In the genomic region with DNA sequence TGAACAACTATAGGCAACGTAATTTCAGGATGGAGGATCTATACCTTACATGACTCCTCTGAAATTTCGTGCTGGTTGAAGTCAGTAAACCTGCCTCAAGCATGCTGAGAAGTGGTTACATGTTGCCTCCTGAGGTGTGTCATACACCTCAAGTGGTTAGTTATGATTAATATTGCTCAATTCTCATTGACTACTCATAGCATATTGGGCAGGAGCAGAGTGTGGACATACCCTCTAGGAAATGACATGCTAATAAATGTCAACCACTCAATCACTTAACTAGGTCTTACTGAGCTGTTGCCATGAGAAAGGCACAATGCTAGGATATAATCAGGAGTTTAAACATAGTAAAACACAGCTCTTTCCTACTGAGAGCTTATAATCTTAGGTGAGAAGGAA, we compare ENCODE assay signal across 8 cellular contexts. TPM values are rescaled to one million over a fixed set of nuclear protein-coding genes. Genes with fewer than 3 reads are reported as not detected.
DNase-seq lines count a peak whose midpoint lies in the region; ATAC-seq and TF ChIP-seq lines count a peak whose summit lies in the region.

No MANE protein-coding gene starts in this region.

- POLR2A ChIA-PET in activated CD8-positive, alpha-beta T cell treated with anti-CD3 and anti-CD28 coated beads for 36 hours (lab: Charles Lee): interaction anchor here (0.6 to 1.0 kb wide), 2 partner anchors 15 to 98 kb away, joined by 3 read pairs; no protein-coding TSS in a partner anchor

- CTCF ChIA-PET in activated CD8-positive, alpha-beta T cell treated with anti-CD3 and anti-CD28 coated beads for 36 hours (lab: Charles Lee): interaction anchor here (0.7 to 3.7 kb wide), 6 partner anchors 12 to 58 kb away, joined by 3 to 24 read pairs (median 4); no protein-coding TSS in a partner anchor

- DNase-seq in stimulated activated CD4-positive, alpha-beta T cell treated with anti-CD3 and anti-CD28 coated beads, Interleukin-4, amount 100 ng/mL, for 24 hours: peak; percentile 47
- DNase-seq in stimulated activated CD4-positive, alpha-beta T cell treated with anti-CD3 and anti-CD28 coated beads, Interleukin-4, amount 100 ng/mL, for 1 hour: no peak
- peak; percentile 49 for DNase-seq in activated CD8-positive, alpha-beta T cell treated with anti-CD3 and anti-CD28 coated beads for 36 hours
- DNase-seq in kidney glomerular epithelial cell (lab: John Stamatoyannopoulos, UW): peak; percentile 21
- no peak for DNase-seq in uterus
- DNase-seq in hippocampal formation (lab: John Stamatoyannopoulos, UW): no peak
- DNase-seq in RPMI8226: no peak

- TF ChIP-seq POLR2A in uterus (IDR thresholded peaks at IDR 0.05): no peak

- H3K4me3 ChIP-seq in uterus: no peak overlapping the region

- peak; percentile 64 for ATAC-seq in activated CD8-positive, alpha-beta T cell treated with anti-CD3 and anti-CD28 coated beads for 36 hours
- no peak for ATAC-seq in GM19455 (IDR thresholded peaks at IDR 0.05; ENCODE audit: unreplicated experiment)

- H3K27ac Mint-ChIP-seq in activated CD8-positive, alpha-beta T cell treated with anti-CD3 and anti-CD28 coated beads for 36 hours: peak overlapping the region; percentile 73

- H3K36me3 Mint-ChIP-seq in activated CD8-positive, alpha-beta T cell treated with anti-CD3 and anti-CD28 coated beads for 36 hours (ENCODE audit: low read depth): no peaks in the 10 kb centered on the region

- peak overlapping the region; percentile 43 to 54 for H3K27ac ChIP-seq in uterus

- H3K4me1 Mint-ChIP-seq in activated CD8-positive, alpha-beta T cell treated with anti-CD3 and anti-CD28 coated beads for 36 hours (ENCODE audit: low read depth): peaks cover 42% of the 10 kb centered on the region

- intact Hi-C loops in activated CD8-positive, alpha-beta T cell treated with anti-CD3 and anti-CD28 coated beads for 36 hours (cut with micrococcal nuclease): no loop called here
- intact Hi-C loops in uterus (cut with DNase I; ENCODE audit: low total_unique reads): no loop called here

- TF ChIP-seq CTCF in activated CD8-positive, alpha-beta T cell treated with anti-CD3 and anti-CD28 coated beads for 36 hours (IDR thresholded peaks at IDR 0.05): no peak
- TF ChIP-seq CTCF in uterus (IDR thresholded peaks at IDR 0.05): no peak

- H3K4me3 Mint-ChIP-seq in activated CD8-positive, alpha-beta T cell treated with anti-CD3 and anti-CD28 coated beads for 36 hours: peak overlapping the region; percentile 14

- H3K27me3 Mint-ChIP-seq in activated CD8-positive, alpha-beta T cell treated with anti-CD3 and anti-CD28 coated beads for 36 hours: no peaks in the 10 kb centered on the region

- H3K9me3 Mint-ChIP-seq in activated CD8-positive, alpha-beta T cell treated with anti-CD3 and anti-CD28 coated beads for 36 hours: no peaks in the 10 kb centered on the region

- H3K27me3 ChIP-seq in uterus: no peaks in the 10 kb centered on the region

- no peaks in the 10 kb centered on the region for H3K4me1 ChIP-seq in uterus

- no peaks in the 10 kb centered on the region for H3K9me3 ChIP-seq in uterus

- no peaks in the 10 kb centered on the region for H3K36me3 ChIP-seq in uterus

RNA-seq across cellular contexts. Expression of a gene that starts 37.1 kb away (rescaled TPM):
- 10 to 100 TPM; 19.9 to 22.0 TPM for total RNA-seq in activated CD8-positive, alpha-beta T cell treated with anti-CD3 and anti-CD28 coated beads for 36 hours
- total RNA-seq in uterus: 10 to 100 TPM; 11.5 to 56.4 (median 18.3) TPM

RNA-seq across cellular contexts. Expression of a gene that starts 47.3 kb away (rescaled TPM):
- total RNA-seq in activated CD8-positive, alpha-beta T cell treated with anti-CD3 and anti-CD28 coated beads for 36 hours: 100 to 1,000 TPM; 208 to 220 TPM
- total RNA-seq in uterus: 100 to 1,000 TPM in 1 of 4 donors, 10 to 100 TPM in 3; 21.8 to 189 (median 34.6) TPM

Comparison
In these comparisons a context has a peak if more than half of its experiments do, and no peak if none do; other contexts are left out.
1. DNase-seq: peak in stimulated activated CD4-positive, alpha-beta T cell treated with anti-CD3 and anti-CD28 coated beads, Interleukin-4, amount 100 ng/mL, for 24 hours (single experiment), activated CD8-positive, alpha-beta T cell treated with anti-CD3 and anti-CD28 coated beads for 36 hours (single experiment) and kidney glomerular epithelial cell (single experiment); none in stimulated activated CD4-positive, alpha-beta T cell treated with anti-CD3 and anti-CD28 coated beads, Interleukin-4, amount 100 ng/mL, for 1 hour (single experiment), uterus (0 of 2), hippocampal formation (0 of 2) and RPMI8226 (single experiment).